1 cellular context compared by ENCODE assay signal in genomic region chr1:87950369-87950768, GRCh38.
TF ChIP-seq lines count a peak whose summit lies in the region.

No MANE protein-coding gene starts in this region.

TF ChIP-seq in SK-N-SH treated with all-trans-retinoic acid at 6 μM for 48 hours, 23 proteins besides CTCF, POLR2A, EP300 and RAD21 (continued from another document):
- TF ChIP-seq TSHZ2 (CRISPR knock-in tag; IDR thresholded peaks at IDR 0.05) (no peak), TCF4 (CRISPR knock-in tag; IDR thresholded peaks at IDR 0.05; ENCODE audit: borderline replicate concordance) (no peak), BACH2 (CRISPR knock-in tag; IDR thresholded peaks at IDR 0.05; ENCODE audit: borderline replicate concordance) (no peak)
